9 cellular contexts compared by ENCODE assay signal in genomic region chr20:45781391-45781931, GRCh38. TPM values are rescaled to one million over a fixed set of nuclear protein-coding genes. Genes with fewer than 3 reads are reported as not detected.
DNase-seq lines count a peak whose midpoint lies in the region; ATAC-seq and TF ChIP-seq lines count a peak whose summit lies in the region.
"Had no signal": no experiment of that assay in that cellular context is flagged by ENCODE, and none has a peak within 500 bp of the region (broad histone marks: within the 10 kb centered on the region; RNA-seq: fewer than 3 reads in every experiment).

No MANE protein-coding gene starts in this region.

- POLR2A ChIA-PET in RWPE1 (lab: Yijun Ruan, JAX; ENCODE audit: low non-redundant PET): no interaction called here

- TF ChIP-seq CTCF in RWPE1 (conservative IDR thresholded peaks at IDR 0.05; ENCODE audit: low read depth) (no peak), fibroblast of the aortic adventitia (IDR thresholded peaks at IDR 0.05; ENCODE audit: insufficient read depth, low read length) (no peak)

- intact Hi-C loops in posterior cingulate gyrus (cut with DNase I): no loop called here

- H3K27ac ChIP-seq in RWPE1: peak overlapping the region; percentile 97

- no peak for ATAC-seq in GM21737 (IDR thresholded peaks at IDR 0.05; ENCODE audit: unreplicated experiment)
- no peak for ATAC-seq in GM18873 (IDR thresholded peaks at IDR 0.05; ENCODE audit: low FRiP score, unreplicated experiment)

- DNase-seq in ELR (ENCODE audit: low read depth) (peak; percentile 99), RWPE1 (ENCODE audit: low spot score) (peak; percentile 97), fibroblast of the aortic adventitia (ENCODE audit: low read depth) (peak; percentile 86), skeletal muscle cell (ENCODE audit: low read depth) (peak; percentile 62), ecto neural progenitor cell (ENCODE audit: low spot score) (no peak), posterior cingulate gyrus (no peak)
- DNase-seq: kidney had no signal

- H3K4me3 ChIP-seq in fibroblast of the aortic adventitia (ENCODE audit: low read depth, low read length) (no peak overlapping the region), skeletal muscle cell (ENCODE audit: low read depth, low read length) (no peak overlapping the region)

- CTCF ChIA-PET in RWPE1 (lab: Yijun Ruan, JAX): interaction anchor here (2.6 kb wide), 1 partner anchor 10 kb away, joined by 11 read pairs; no protein-coding TSS in a partner anchor

RNA-seq across cellular contexts. Expression of gene WFDC3, which starts 10.2 kb away (rescaled TPM):
- total RNA-seq in fibroblast of the aortic adventitia (ENCODE audit: low replicate concordance): 0.18 TPM in 1 of 2 replicates, not detected in the other

RNA-seq across cellular contexts. Expression of gene DNTTIP1, which starts 10.3 kb away (rescaled TPM):
- total RNA-seq in fibroblast of the aortic adventitia (ENCODE audit: low replicate concordance): 17.4 and 26.4 TPM in 2 replicates

RNA-seq across cellular contexts. Expression of gene UBE2C, which starts 31.0 kb away (rescaled TPM):
- total RNA-seq in fibroblast of the aortic adventitia (ENCODE audit: low replicate concordance): 0.49 and 53.3 TPM in 2 replicates

RNA-seq across cellular contexts. Expression of gene TNNC2, which starts 45.7 kb away (rescaled TPM):
- 0.45 and 1.8 TPM in 2 replicates for total RNA-seq in fibroblast of the aortic adventitia (ENCODE audit: low replicate concordance)
- total RNA-seq: kidney had no signal

RNA-seq across cellular contexts. Expression of gene SNX21, which starts 52.1 kb away (rescaled TPM):
- total RNA-seq in fibroblast of the aortic adventitia (ENCODE audit: low replicate concordance): 88.8 and 90.7 TPM in 2 replicates

Comparison
In these comparisons a context has a peak if more than half of its experiments do, and no peak if none do; other contexts are left out.
1. DNase-seq: peak in ELR (single experiment), RWPE1 (single experiment), fibroblast of the aortic adventitia (single experiment) and skeletal muscle cell (single experiment); none in ecto neural progenitor cell (single experiment) and posterior cingulate gyrus (0 of 10).